In genomic region chr14:77098470-77099353, GRCh38 we compare ENCODE assay signal across 9 cellular contexts. TPM values are rescaled to one million over a fixed set of nuclear protein-coding genes. Genes with fewer than 3 reads are reported as not detected.
DNase-seq lines count a peak whose midpoint lies in the region.
"Had no signal": no experiment of that assay in that cellular context is flagged by ENCODE, and none has a peak within 500 bp of the region (broad histone marks: within the 10 kb centered on the region; RNA-seq: fewer than 3 reads in every experiment).

No MANE protein-coding gene starts in this region.

- H3K4me1 ChIP-seq in SJCRH30: peaks cover 12% of the 10 kb centered on the region

- no peaks in the 10 kb centered on the region for H3K36me3 ChIP-seq in SJCRH30

- H3K9me3 ChIP-seq in SJCRH30 (replicated peaks): no peaks in the 10 kb centered on the region

- H3K27ac ChIP-seq in SJCRH30 (peak overlapping the region; percentile 37; the same call in 1 of the 2 replicates), layer of hippocampus (ENCODE audit: low read depth, low read length) (peak overlapping the region; percentile 99)

- no peaks in the 10 kb centered on the region for H3K27me3 ChIP-seq in SJCRH30
- no peaks in the 10 kb centered on the region for H3K27me3 ChIP-seq in layer of hippocampus (ENCODE audit: control insufficient read depth, insufficient read depth, low read length)

- DNase-seq in NCI-H524 (lab: John Stamatoyannopoulos, UW): peak; percentile 29 to 57
- DNase-seq in NCI-H524 treated with DMSO at 0.1 percent for 48 hours (lab: John Stamatoyannopoulos, UW): no peak
- DNase-seq in SJCRH30: no peak
- peak; percentile 75 to 77 for DNase-seq in cerebellar nuclear complex (lab: John Stamatoyannopoulos, UW)
- DNase-seq in stimulated activated CD4-positive, alpha-beta T cell treated with anti-CD3 and anti-CD28 coated beads, TNF-alpha, amount 100 ng/mL, for 24 hours (ENCODE audit: low read depth in 3 of 3): peak in 2 of 3 experiments; percentile 0 to 16
- DNase-seq in effector CD4-positive, alpha-beta T cell: no peak
- DNase-seq in activated CD4-positive, CD25-positive, alpha-beta regulatory T cell (lab: John Stamatoyannopoulos, UW): no peak

- peak overlapping the region; percentile 77 for H3K4me3 ChIP-seq in SJCRH30

RNA-seq across cellular contexts. Expression of gene CIPC, which starts 0.7 kb away (rescaled TPM):
- 13.2 and 14.0 TPM in 2 replicates for total RNA-seq in SJCRH30 (2014; rRNA removed; shearing (Covaris generic))

RNA-seq across cellular contexts. Expression of gene ZDHHC22, which starts 42.9 kb away (rescaled TPM):
- 12.1 and 13.4 TPM in 2 replicates for total RNA-seq in SJCRH30 (2014; rRNA removed; shearing (Covaris generic))
- total RNA-seq: glomerular endothelial cell had no signal

Comparison
In these comparisons a context has a peak if more than half of its experiments do, and no peak if none do; other contexts are left out.
1. DNase-seq: peak in NCI-H524 (2 of 2), cerebellar nuclear complex (2 of 2) and stimulated activated CD4-positive, alpha-beta T cell treated with anti-CD3 and anti-CD28 coated beads, TNF-alpha, amount 100 ng/mL, for 24 hours (2 of 3); none in NCI-H524 treated with DMSO at 0.1 percent for 48 hours (single experiment), SJCRH30 (0 of 2), effector CD4-positive, alpha-beta T cell (single experiment) and activated CD4-positive, CD25-positive, alpha-beta regulatory T cell (0 of 4).